1 cellular context compared by ENCODE assay signal in the genomic region with DNA sequence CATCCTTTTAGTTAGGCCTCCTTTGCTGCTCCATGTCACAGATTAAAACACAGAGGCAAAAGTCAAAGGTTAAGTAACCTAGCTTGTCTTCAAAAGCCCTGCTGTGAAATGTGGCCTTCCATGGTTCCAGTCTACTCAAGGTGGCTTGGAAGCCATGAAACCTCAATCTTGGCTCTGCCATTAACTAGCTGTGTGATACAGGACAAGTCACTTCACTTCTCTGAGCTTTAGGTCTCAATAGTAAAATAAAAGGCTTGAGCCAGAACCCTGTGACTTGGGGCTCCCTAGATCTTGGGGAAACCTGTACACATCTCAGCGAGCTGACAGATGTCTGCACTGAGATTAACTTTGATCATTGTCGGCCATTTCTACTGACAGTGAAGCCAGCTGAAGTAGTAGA.
TF ChIP-seq lines count a peak whose summit lies in the region.

No MANE protein-coding gene starts in this region.

TF ChIP-seq in K562, 482 proteins besides CTCF, POLR2A, EP300 and RAD21:
- TF ChIP-seq SNRNP70 (optimal IDR thresholded peaks at IDR 0.05; ENCODE audit: low read depth, low read length) (no peak), BCOR (IDR thresholded peaks at IDR 0.05) (peak; percentile 80), MIER1 (IDR thresholded peaks at IDR 0.05; ENCODE audit: low read depth) (no peak), RBM25 (IDR thresholded peaks at IDR 0.05; ENCODE audit: low read depth, low read length, severe bottlenecking) (peak; percentile 65), THRAP3 (IDR thresholded peaks at IDR 0.05; ENCODE audit: borderline replicate concordance) (no peak), NONO (IDR thresholded peaks at IDR 0.05; ENCODE audit: low read depth in 2 of 2, low read length in 1 of 2) (no peak), YY1 (IDR thresholded peaks at IDR 0.05; ENCODE audit: borderline replicate concordance in 1 of 3, control insufficient read depth in 1 of 3, extremely low read depth in 1 of 3, insufficient read depth in 3 of 3, insufficient read length in 1 of 3, insufficient replicate concordance in 2 of 3, low read depth in 1 of 3, low read length in 2 of 3) (peak in 1 of 3 experiments; percentile 43), NR2C1 (IDR thresholded peaks at IDR 0.05) (no peak; the same call in 1 of the 2 replicates), NR2C1 (tag; IDR thresholded peaks at IDR 0.05) (no peak), MBD2 (IDR thresholded peaks at IDR 0.05; ENCODE audit: borderline replicate concordance, low read depth) (no peak), HDAC2 (IDR thresholded peaks at IDR 0.05) (0 out of 2 replicates have a peak, but pooled peaks have one; percentile 31), KDM1A (IDR thresholded peaks at IDR 0.05) (peak; percentile 41 to 55; a peak in 2 of 4 replicates), ZNF764 (CRISPR knock-in tag; IDR thresholded peaks at IDR 0.05; ENCODE audit: low read depth) (no peak)
- TF ChIP-seq, protein P1, sequence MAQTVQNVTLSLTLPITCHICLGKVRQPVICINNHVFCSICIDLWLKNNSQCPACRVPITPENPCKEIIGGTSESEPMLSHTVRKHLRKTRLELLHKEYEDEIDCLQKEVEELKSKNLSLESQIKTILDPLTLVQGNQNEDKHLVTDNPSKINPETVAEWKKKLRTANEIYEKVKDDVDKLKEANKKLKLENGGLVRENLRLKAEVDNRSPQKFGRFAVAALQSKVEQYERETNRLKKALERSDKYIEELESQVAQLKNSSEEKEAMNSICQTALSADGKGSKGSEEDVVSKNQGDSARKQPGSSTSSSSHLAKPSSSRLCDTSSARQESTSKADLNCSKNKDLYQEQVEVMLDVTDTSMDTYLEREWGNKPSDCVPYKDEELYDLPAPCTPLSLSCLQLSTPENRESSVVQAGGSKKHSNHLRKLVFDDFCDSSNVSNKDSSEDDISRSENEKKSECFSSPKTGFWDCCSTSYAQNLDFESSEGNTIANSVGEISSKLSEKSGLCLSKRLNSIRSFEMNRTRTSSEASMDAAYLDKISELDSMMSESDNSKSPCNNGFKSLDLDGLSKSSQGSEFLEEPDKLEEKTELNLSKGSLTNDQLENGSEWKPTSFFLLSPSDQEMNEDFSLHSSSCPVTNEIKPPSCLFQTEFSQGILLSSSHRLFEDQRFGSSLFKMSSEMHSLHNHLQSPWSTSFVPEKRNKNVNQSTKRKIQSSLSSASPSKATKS (CRISPR knock-in tag; IDR thresholded peaks at IDR 0.05): no peak
